In the genomic region with DNA sequence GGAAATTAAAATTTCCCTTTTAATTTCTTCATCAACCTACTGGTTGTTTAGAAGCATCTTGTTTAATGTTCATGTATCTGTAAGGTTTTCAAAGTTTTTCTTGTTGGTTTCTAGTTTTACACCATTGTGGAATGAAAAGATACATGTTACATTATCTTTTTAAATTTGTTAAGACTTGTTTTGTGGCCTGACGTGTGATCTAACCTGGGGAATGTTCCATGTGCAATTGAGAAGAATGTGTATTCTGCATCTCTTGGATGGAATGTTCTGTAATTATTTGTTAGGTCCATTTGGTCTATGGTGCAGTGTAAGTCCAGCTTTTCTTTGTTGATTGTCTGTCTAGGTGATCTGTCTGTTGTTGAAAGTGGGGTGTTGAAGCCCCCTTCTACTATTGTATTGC, we compare ENCODE assay signal across 30 cellular contexts. TPM values are rescaled to one million over a fixed set of nuclear protein-coding genes. Genes with fewer than 3 reads are reported as not detected.
"Had no signal": no experiment of that assay in that cellular context is flagged by ENCODE, and none has a peak within 500 bp of the region (broad histone marks: within the 10 kb centered on the region; RNA-seq: fewer than 3 reads in every experiment).

No MANE protein-coding gene starts in this region.

- H3K4me1 ChIP-seq: gastroesophageal sphincter, heart right ventricle, neural progenitor cell, parathyroid adenoma, right atrium auricular region, suprapubic skin, transverse colon, upper lobe of right lung, uterus had no signal

- DNase-seq: cortex of kidney; effector memory CD8-positive, alpha-beta T cell; foreskin fibroblast; heart right ventricle; hippocampal formation; kidney glomerular epithelial cell; mesendoderm; midbrain; naive thymus-derived CD4-positive, alpha-beta T cell; stimulated activated CD4-positive, alpha-beta T cell treated with anti-CD3 and anti-CD28 coated beads, Interleukin-12 subunit alpha, Interleukin-12 subunit beta, amount 100 ng/mL, for 4 hours; stimulated activated CD4-positive, alpha-beta T cell treated with anti-CD3 and anti-CD28 coated beads, Interleukin-1b, Interleukin-23, amount 100 ng/mL, for 48 hours; stimulated activated CD4-positive, alpha-beta T cell treated with anti-CD3 and anti-CD28 coated beads, Interleukin-4, amount 100 ng/mL, for 1 hour; stimulated activated CD8-positive, alpha-beta memory T cell treated with anti-CD3 and anti-CD28 coated beads, Interleukin-4, amount 100 ng/mL, for 48 hours; stimulated activated naive CD4-positive, alpha-beta T cell; stimulated activated naive CD8-positive, alpha-beta T cell treated with anti-CD3 and anti-CD28 coated beads, Interleukin-15, amount 100 ng/mL, for 72 hours; transverse colon; upper lobe of right lung; uterus had no signal

- H3K4me1 Mint-ChIP-seq: naive thymus-derived CD4-positive, alpha-beta T cell; nephron; neural progenitor cell; stimulated activated naive CD8-positive, alpha-beta T cell treated with anti-CD3 and anti-CD28 coated beads, Interleukin-15, amount 100 ng/mL, for 72 hours had no signal

- H3K4me2 ChIP-seq: neural progenitor cell, smooth muscle cell had no signal

- H3K27me3 ChIP-seq: gastroesophageal sphincter, heart right ventricle, neural progenitor cell, right atrium auricular region, suprapubic skin, transverse colon, upper lobe of right lung, uterus had no signal

- H3K9ac ChIP-seq: neural progenitor cell, parathyroid adenoma had no signal

- H3K36me3 Mint-ChIP-seq: neural progenitor cell had no signal

- H3K79me2 ChIP-seq: parathyroid adenoma had no signal

- H3K4me3 Mint-ChIP-seq: effector memory CD8-positive, alpha-beta T cell; naive thymus-derived CD4-positive, alpha-beta T cell; nephron; neural progenitor cell; stimulated activated naive CD8-positive, alpha-beta T cell treated with anti-CD3 and anti-CD28 coated beads, Interleukin-15, amount 100 ng/mL, for 72 hours had no signal

- H3K27ac ChIP-seq: gastroesophageal sphincter, neural progenitor cell, parathyroid adenoma, right atrium auricular region, suprapubic skin, transverse colon, upper lobe of right lung, uterus had no signal

- H3K36me3 ChIP-seq: gastroesophageal sphincter, neural progenitor cell, right atrium auricular region, suprapubic skin, transverse colon, upper lobe of right lung, uterus had no signal

- H3K27me3 Mint-ChIP-seq: progenitor cell of endocrine pancreas had no signal

- ATAC-seq: effector memory CD8-positive, alpha-beta T cell; esophagus mucosa; gastroesophageal sphincter; heart right ventricle; naive thymus-derived CD4-positive, alpha-beta T cell; sciatic nerve; stimulated activated naive CD8-positive, alpha-beta T cell treated with anti-CD3 and anti-CD28 coated beads, Interleukin-15, amount 100 ng/mL, for 72 hours; upper lobe of right lung had no signal

- H3K9me3 ChIP-seq: gastroesophageal sphincter, suprapubic skin, transverse colon, upper lobe of right lung, uterus had no signal

- H3K4me3 ChIP-seq: gastroesophageal sphincter, heart right ventricle, neural progenitor cell, right atrium auricular region, smooth muscle cell, suprapubic skin, transverse colon, upper lobe of right lung, uterus had no signal

- H3K27ac Mint-ChIP-seq: effector memory CD8-positive, alpha-beta T cell; naive thymus-derived CD4-positive, alpha-beta T cell; nephron; neural progenitor cell; progenitor cell of endocrine pancreas; stimulated activated naive CD8-positive, alpha-beta T cell treated with anti-CD3 and anti-CD28 coated beads, Interleukin-15, amount 100 ng/mL, for 72 hours had no signal

- FAIRE-seq: endometrium, islet of Langerhans had no signal

- H2AFZ ChIP-seq: neural progenitor cell, parathyroid adenoma had no signal

RNA-seq across cellular contexts. Expression of gene THSD4, which starts 45.7 kb away (rescaled TPM):
- total RNA-seq: naive thymus-derived CD4-positive, alpha-beta T cell had no signal
